In the genomic region with DNA sequence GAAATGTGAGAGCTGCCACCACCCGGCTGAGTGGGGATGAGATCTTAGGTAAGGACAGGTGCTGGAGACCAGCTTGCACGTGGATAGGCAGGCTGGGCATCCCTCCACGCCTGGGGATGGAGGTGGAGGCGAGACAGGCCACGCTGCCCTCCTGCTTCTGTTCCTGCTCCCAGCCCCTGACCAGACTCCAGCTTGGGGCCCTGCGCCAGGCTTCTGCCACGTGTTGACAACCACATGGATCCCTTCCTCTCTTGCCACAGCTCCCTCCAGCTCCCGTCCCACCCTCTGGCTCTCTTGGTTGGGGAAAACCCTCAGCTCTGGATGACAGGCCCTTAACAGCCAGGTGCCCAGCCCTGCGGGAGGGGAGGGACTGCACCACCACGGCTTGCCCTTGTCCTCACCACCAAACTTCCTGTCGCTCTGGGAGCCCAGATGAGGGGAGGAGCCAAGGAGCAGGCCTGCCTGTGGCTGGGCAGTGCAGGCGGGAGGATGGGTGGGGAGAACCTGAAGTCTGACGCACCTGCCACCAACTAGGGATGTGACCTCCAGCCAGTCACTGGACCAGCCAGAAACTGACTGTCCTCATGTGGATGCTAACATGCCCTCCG, we compare ENCODE assay signal across 9 cellular contexts. TPM values are rescaled to one million over a fixed set of nuclear protein-coding genes. Genes with fewer than 3 reads are reported as not detected.
A peak's percentile ranks its signal among the peaks of the same experiment; 100 is the strongest.
DNase-seq lines count a peak whose midpoint lies in the region; ATAC-seq and TF ChIP-seq lines count a peak whose summit lies in the region.
"Had no signal": no experiment of that assay in that cellular context is flagged by ENCODE, and none has a peak within 500 bp of the region (broad histone marks: within the 10 kb centered on the region; RNA-seq: fewer than 3 reads in every experiment).

No MANE protein-coding gene starts in this region.

- H3K27me3 ChIP-seq in SK-N-SH (ENCODE audit: insufficient read depth) (0 out of 2 replicates have a peak, but pooled peaks cover 11% of the 10 kb centered on the region), colonic mucosa (no peaks in the 10 kb centered on the region)
- H3K27me3 ChIP-seq: right lobe of liver had no signal

- ATAC-seq in GM19023 (IDR thresholded peaks at IDR 0.05; ENCODE audit: unreplicated experiment) (no peak), GM21526 (IDR thresholded peaks at IDR 0.05; ENCODE audit: low FRiP score, unreplicated experiment) (no peak), GM18907 (IDR thresholded peaks at IDR 0.05; ENCODE audit: unreplicated experiment) (no peak)
- ATAC-seq: right lobe of liver had no signal

- peak overlapping the region in 1 of 2 experiments; percentile 82; a peak in 2 of 4 replicates for H3K27ac ChIP-seq in SK-N-SH (ENCODE audit: low read depth in 2 of 2, low read length in 1 of 2)
- no peak overlapping the region for H3K27ac ChIP-seq in colonic mucosa
- H3K27ac ChIP-seq: right lobe of liver had no signal

- H3K36me3 ChIP-seq in SK-N-SH (replicated peaks in 1 of 2; ENCODE audit: control insufficient read depth in 1 of 2, insufficient read depth in 2 of 2, low read length in 1 of 2) = no peaks in the 10 kb centered on the region
- H3K36me3 ChIP-seq in colonic mucosa = no peaks in the 10 kb centered on the region
- H3K36me3 ChIP-seq: right lobe of liver had no signal

- no peaks in the 10 kb centered on the region for H3K79me2 ChIP-seq in SK-N-SH (ENCODE audit: insufficient read depth)

- WGBS in SK-N-SH (ENCODE audit: low lambda C conversion rate) = 55% methylated on average over 14 of the region's 14 CpGs

- no peaks in the 10 kb centered on the region for H3K9me2 ChIP-seq in SK-N-SH

- no peaks in the 10 kb centered on the region for H3F3A ChIP-seq in SK-N-SH (replicated peaks; ENCODE audit: insufficient read depth)

- intact Hi-C loops in colonic mucosa (cut with DNase I) = no loop called here

- TF ChIP-seq CTCF in SK-N-SH (IDR thresholded peaks at IDR 0.05) = no peak
- TF ChIP-seq CTCF in colonic mucosa (IDR thresholded peaks at IDR 0.05) = no peak

- TF ChIP-seq EP300 in SK-N-SH (IDR thresholded peaks at IDR 0.05; ENCODE audit: borderline replicate concordance in 1 of 2, low read depth in 1 of 2, low read length in 1 of 2) = 0 out of 4 replicates have a peak, but pooled peaks of 1 of the 2 experiments have one; percentile 17

- POLR2A ChIA-PET in SK-N-SH (lab: Yijun Ruan, JAX) = interaction anchor here (0.6 to 2.0 kb wide), 4 partner anchors 11 to 72 kb away, joined by 3 to 7 read pairs (median 5); no protein-coding TSS in a partner anchor

- no peak overlapping the region for H2AFZ ChIP-seq in SK-N-SH (ENCODE audit: low read depth)

- DNase-seq in activated CD4-positive, alpha-beta T cell treated with anti-CD3 and anti-CD28 coated beads for 24 hours (ENCODE audit: low read depth in 2 of 2) = peak; percentile 22 to 25
- no peak for DNase-seq in activated CD4-positive, alpha-beta T cell treated with anti-CD3 and anti-CD28 coated beads for 1 hour
- DNase-seq in SK-N-SH = peak; percentile 71
- DNase-seq in colonic mucosa = peak; percentile 76
- DNase-seq in stimulated activated CD4-positive, alpha-beta T cell treated with anti-CD3 and anti-CD28 coated beads, Interleukin-15, amount 100 ng/mL, for 48 hours (ENCODE audit: low read depth in 2 of 2) = peak; percentile 20 to 41

- TF ChIP-seq RAD21 in SK-N-SH (IDR thresholded peaks at IDR 0.05; ENCODE audit: low read length) = no peak

- H3K9ac ChIP-seq in SK-N-SH (no peak overlapping the region), colonic mucosa (ENCODE audit: low read depth in 2 of 2, low read length in 2 of 2) (peak overlapping the region in 1 of 2 donors; percentile 30)

- H3K9me3 ChIP-seq in SK-N-SH = no peaks in the 10 kb centered on the region
- no peaks in the 10 kb centered on the region for H3K9me3 ChIP-seq in colonic mucosa
- H3K9me3 ChIP-seq: right lobe of liver had no signal

- H4K20me1 ChIP-seq in SK-N-SH (ENCODE audit: insufficient read depth) = no peaks in the 10 kb centered on the region

- H3K4me1 ChIP-seq in SK-N-SH (ENCODE audit: control insufficient read depth in 1 of 2, insufficient read depth in 2 of 2, low read depth in 1 of 2, low read length in 1 of 2) (peaks cover 0 to 84% of the 10 kb centered on the region in 2 experiments; a peak in 2 of 4 replicates), colonic mucosa (no peaks in the 10 kb centered on the region)
- H3K4me1 ChIP-seq: right lobe of liver had no signal

- CTCF ChIA-PET in SK-N-SH (lab: Yijun Ruan, JAX) = interaction anchor here (0.7 to 3.4 kb wide), 11 partner anchors 8 to 76 kb away, joined by 3 to 26 read pairs (median 6); no protein-coding TSS in a partner anchor

- H3K4me3 ChIP-seq in SK-N-SH (ENCODE audit: low read depth in 2 of 2, low read length in 1 of 2) (no peak overlapping the region), colonic mucosa (no peak overlapping the region)
- H3K4me3 ChIP-seq: right lobe of liver had no signal

- H3K4me2 ChIP-seq in SK-N-SH = no peak overlapping the region

TF ChIP-seq in SK-N-SH, 30 proteins besides CTCF, POLR2A, EP300 and RAD21:
- 0 out of 2 replicates have a peak, but pooled peaks have one; percentile 11 for TF ChIP-seq RCOR1 (IDR thresholded peaks at IDR 0.05; ENCODE audit: low read length)
- TF ChIP-seq FOXJ3 (CRISPR knock-in tag; IDR thresholded peaks at IDR 0.05) = peak; percentile 49; the same call in 1 of the 2 replicates
- peak; percentile 8; the same call in 1 of the 2 replicates for TF ChIP-seq SMC3 (IDR thresholded peaks at IDR 0.05; ENCODE audit: low read depth, low read length)
- TF ChIP-seq FOXM1 (IDR thresholded peaks at IDR 0.05; ENCODE audit: low read depth) = no peak
- TF ChIP-seq MXI1 (IDR thresholded peaks at IDR 0.05; ENCODE audit: low read depth, low read length) = peak; percentile 98
- TF ChIP-seq, protein P1, sequence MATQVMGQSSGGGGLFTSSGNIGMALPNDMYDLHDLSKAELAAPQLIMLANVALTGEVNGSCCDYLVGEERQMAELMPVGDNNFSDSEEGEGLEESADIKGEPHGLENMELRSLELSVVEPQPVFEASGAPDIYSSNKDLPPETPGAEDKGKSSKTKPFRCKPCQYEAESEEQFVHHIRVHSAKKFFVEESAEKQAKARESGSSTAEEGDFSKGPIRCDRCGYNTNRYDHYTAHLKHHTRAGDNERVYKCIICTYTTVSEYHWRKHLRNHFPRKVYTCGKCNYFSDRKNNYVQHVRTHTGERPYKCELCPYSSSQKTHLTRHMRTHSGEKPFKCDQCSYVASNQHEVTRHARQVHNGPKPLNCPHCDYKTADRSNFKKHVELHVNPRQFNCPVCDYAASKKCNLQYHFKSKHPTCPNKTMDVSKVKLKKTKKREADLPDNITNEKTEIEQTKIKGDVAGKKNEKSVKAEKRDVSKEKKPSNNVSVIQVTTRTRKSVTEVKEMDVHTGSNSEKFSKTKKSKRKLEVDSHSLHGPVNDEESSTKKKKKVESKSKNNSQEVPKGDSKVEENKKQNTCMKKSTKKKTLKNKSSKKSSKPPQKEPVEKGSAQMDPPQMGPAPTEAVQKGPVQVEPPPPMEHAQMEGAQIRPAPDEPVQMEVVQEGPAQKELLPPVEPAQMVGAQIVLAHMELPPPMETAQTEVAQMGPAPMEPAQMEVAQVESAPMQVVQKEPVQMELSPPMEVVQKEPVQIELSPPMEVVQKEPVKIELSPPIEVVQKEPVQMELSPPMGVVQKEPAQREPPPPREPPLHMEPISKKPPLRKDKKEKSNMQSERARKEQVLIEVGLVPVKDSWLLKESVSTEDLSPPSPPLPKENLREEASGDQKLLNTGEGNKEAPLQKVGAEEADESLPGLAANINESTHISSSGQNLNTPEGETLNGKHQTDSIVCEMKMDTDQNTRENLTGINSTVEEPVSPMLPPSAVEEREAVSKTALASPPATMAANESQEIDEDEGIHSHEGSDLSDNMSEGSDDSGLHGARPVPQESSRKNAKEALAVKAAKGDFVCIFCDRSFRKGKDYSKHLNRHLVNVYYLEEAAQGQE (IDR thresholded peaks at IDR 0.05; ENCODE audit: low read depth, low read length) = no peak
TF ChIP-seq in SK-N-SH: peak in this region for 4.

RNA-seq across cellular contexts. Expression of a gene that starts 36.0 kb away (rescaled TPM):
- 2.2 and 6.4 TPM in 2 replicates for polyA plus RNA-seq in SK-N-SH (2012; rRNA removed)
- 2.8 and 8.3 TPM in 2 replicates for polyA plus RNA-seq in SK-N-SH (2012; cell fraction: cytosol; rRNA removed)
- polyA plus RNA-seq in SK-N-SH (2012; cell fraction: nucleus; rRNA removed) = 4.1 and 6.1 TPM in 2 replicates
- 1 to 10 TPM; 3.3 to 8.8 TPM for total RNA-seq in colonic mucosa

RNA-seq across cellular contexts. Expression of a gene that starts 48.7 kb away (rescaled TPM):
- 0.15 and 0.41 TPM in 2 replicates for polyA plus RNA-seq in SK-N-SH (2012; rRNA removed)
- polyA plus RNA-seq in SK-N-SH (2012; cell fraction: cytosol; rRNA removed) = 0.01 and 0.24 TPM in 2 replicates
- 0.09 and 0.13 TPM in 2 replicates for polyA plus RNA-seq in SK-N-SH (2012; cell fraction: nucleus; rRNA removed)
- 1 to 10 TPM; 4.0 to 4.2 TPM for total RNA-seq in colonic mucosa
